ENCODE assay signal across 18 cellular contexts in genomic region chr10:52654201-52654600, GRCh38.
"Had no signal": no experiment of that assay in that cellular context is flagged by ENCODE, and none has a peak within 500 bp of the region (broad histone marks: within the 10 kb centered on the region; RNA-seq: fewer than 3 reads in every experiment).

No MANE protein-coding gene starts in this region.

- H3K27me3 ChIP-seq: SJSA1 had no signal

- H3K9me3 ChIP-seq: SJSA1 had no signal

- ATAC-seq: K562 had no signal

- H3K27ac ChIP-seq: HL-60, KMS-11, RWPE1, SJSA1, SK-N-MC had no signal

- H3K36me3 ChIP-seq: SJSA1 had no signal

- DNase-seq: Kasumi-1, MM.1S, NCI-H1092 treated with DMSO at 0.1 percent for 48 hours, NCI-H1436, NCI-H1694, NCI-H187 treated with DMSO at 0.1 percent for 48 hours, NCI-H2029 treated with DMSO at 0.1 percent for 48 hours, NCI-H2171 treated with DMSO at 0.1 percent for 48 hours, NCI-H345, NCI-H446 treated with DMSO at 0.1 percent for 48 hours, NCI-H774, SIG-M5 had no signal

- H3K4me3 ChIP-seq: K562, SJSA1, SK-N-MC had no signal
